ENCODE assay signal across 11 cellular contexts in the genomic region with DNA sequence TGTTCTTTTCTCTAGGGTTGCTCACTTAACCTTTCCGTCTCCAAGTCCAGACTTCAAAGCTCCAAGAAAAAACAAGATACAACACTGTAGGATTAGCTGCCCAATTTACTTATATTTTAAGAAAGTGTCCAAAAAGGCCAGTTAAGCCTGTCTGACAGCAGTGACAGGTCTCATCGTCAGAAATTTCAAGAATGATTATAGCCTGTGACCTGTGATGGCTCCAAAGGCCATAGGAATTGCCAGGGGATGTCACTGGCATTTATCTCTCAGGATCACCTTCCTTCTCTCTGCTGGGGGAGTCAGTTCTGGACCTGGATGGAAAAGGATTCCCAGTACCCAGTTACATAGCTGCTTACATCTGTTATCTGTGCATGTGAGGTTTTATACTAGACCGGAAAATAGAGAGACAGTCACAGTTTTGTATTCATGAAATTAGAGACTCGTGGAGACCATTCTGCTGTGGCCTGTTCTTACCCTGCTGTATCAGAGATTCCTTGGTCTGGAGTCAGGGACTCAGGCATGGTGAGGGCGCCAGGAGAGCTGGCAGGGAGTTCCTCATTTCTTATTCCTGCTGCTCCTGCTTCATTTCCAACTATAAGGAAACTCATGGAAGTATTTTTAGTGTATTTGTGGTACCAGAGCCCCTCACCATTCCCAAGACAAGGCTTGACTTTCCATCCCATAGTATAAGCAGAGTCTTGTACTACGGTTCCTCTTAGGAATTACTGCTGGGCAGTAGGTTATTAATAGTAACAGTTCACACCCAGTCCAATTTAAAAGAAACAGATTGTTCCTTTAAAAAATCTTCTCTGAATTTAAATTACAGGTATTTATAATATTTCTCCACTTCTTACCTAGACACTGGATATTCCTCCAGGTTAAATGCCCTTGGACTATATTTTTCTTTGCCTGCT.
"Had no signal": no experiment of that assay in that cellular context is flagged by ENCODE, and none has a peak within 500 bp of the region (broad histone marks: within the 10 kb centered on the region; RNA-seq: fewer than 3 reads in every experiment).

No MANE protein-coding gene starts in this region.

- H3K4me1 ChIP-seq: uterus had no signal

- H3K4me3 Mint-ChIP-seq: activated CD4-positive, alpha-beta memory T cell treated with anti-CD3 and anti-CD28 coated beads, Interleukin-2, amount 10 ng/mL, durations not matched to agents 7 days and 5 days; activated naive CD8-positive, alpha-beta T cell had no signal

- DNase-seq: activated CD4-positive, alpha-beta memory T cell treated with anti-CD3 and anti-CD28 coated beads, Interleukin-2, amount 10 ng/mL, durations not matched to agents 7 days and 5 days; activated CD4-positive, alpha-beta T cell treated with anti-CD3 and anti-CD28 coated beads for 1 hour; activated gamma-delta T cell; activated T-cell treated with anti-CD3 and anti-CD28 coated beads, Interleukin-2, amount 50 U/mL, for 48 hours; amygdala; kidney; posterior cingulate gyrus; stimulated activated naive CD4-positive, alpha-beta T cell treated with Interleukin-2 at 50 U/mL for 16 hours; T-helper 9 cell; uterus had no signal

- H3K27ac ChIP-seq: uterus had no signal

- H3K36me3 Mint-ChIP-seq: activated naive CD8-positive, alpha-beta T cell had no signal

- H3K9me3 ChIP-seq: uterus had no signal

- H3K27ac Mint-ChIP-seq: activated CD4-positive, alpha-beta memory T cell treated with anti-CD3 and anti-CD28 coated beads, Interleukin-2, amount 10 ng/mL, durations not matched to agents 7 days and 5 days; activated naive CD8-positive, alpha-beta T cell had no signal

- H3K36me3 ChIP-seq: uterus had no signal

- H3K4me3 ChIP-seq: uterus had no signal

- H3K27me3 ChIP-seq: uterus had no signal
